1 cellular context compared by ENCODE assay signal in the genomic region with DNA sequence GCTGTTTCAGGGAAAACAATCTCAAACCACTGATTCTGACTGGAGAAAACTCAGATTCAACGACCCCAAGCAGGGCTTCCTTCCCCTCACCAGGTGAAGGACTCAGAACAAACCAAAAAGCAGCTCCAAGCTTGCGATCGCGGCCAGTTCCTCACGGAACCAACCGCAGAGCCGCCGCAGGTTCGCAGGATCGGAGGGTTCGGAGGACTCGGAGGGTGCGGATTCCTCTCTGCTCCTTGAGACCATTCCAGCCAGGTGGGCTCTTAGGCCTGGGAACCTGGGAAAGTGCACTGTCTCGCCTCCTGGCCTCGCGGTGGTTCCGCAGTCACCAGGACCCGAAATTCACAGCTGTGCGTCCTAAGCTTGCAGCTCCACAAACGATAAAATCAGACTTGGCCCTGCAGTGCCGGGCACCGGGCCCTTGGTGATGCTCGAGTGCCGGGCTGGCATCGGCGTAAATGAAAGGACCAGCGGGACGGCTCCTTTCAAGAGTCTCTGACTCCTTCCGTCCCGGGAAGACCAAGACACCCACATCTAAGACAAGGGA.
TF ChIP-seq lines count a peak whose summit lies in the region.

No MANE protein-coding gene starts in this region.

TF ChIP-seq in SK-N-SH treated with all-trans-retinoic acid at 6 μM for 48 hours, 23 proteins besides CTCF, POLR2A, EP300 and RAD21 (continued from another document):
- TF ChIP-seq, protein P1, sequence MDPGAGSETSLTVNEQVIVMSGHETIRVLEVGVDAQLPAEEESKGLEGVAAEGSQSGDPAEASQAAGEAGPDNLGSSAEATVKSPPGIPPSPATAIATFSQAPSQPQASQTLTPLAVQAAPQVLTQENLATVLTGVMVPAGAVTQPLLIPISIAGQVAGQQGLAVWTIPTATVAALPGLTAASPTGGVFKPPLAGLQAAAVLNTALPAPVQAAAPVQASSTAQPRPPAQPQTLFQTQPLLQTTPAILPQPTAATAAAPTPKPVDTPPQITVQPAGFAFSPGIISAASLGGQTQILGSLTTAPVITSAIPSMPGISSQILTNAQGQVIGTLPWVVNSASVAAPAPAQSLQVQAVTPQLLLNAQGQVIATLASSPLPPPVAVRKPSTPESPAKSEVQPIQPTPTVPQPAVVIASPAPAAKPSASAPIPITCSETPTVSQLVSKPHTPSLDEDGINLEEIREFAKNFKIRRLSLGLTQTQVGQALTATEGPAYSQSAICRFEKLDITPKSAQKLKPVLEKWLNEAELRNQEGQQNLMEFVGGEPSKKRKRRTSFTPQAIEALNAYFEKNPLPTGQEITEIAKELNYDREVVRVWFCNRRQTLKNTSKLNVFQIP (CRISPR knock-in tag; IDR thresholded peaks at IDR 0.05; ENCODE audit: borderline replicate concordance, low read depth): no peak
- TF ChIP-seq OSR1 (CRISPR knock-in tag; IDR thresholded peaks at IDR 0.05): no peak
